ENCODE assay signal across 3 cellular contexts in the genomic region with DNA sequence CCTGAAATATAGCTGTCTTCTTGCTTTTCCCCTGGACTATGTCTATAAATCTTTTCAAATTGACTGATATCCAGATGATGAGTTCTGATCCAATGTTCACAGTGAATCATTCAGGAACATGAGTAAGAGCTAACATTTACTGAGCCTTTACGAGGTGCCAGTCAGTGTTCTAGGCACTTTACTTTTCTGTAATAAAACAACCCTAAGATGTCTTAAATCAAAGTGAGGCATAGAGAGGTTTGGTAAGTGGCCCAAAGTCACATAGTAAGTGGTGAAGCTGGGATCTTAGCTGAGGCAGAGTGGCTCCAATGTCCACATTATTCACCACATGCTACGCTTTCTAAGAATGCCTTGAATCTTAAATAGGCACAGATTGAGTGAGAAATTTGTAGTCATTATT.
"Had no signal": no experiment of that assay in that cellular context is flagged by ENCODE, and none has a peak within 500 bp of the region (broad histone marks: within the 10 kb centered on the region; RNA-seq: fewer than 3 reads in every experiment).

No MANE protein-coding gene starts in this region.

- ATAC-seq: GM12878 had no signal

- H3K4me3 ChIP-seq: GM12878 had no signal

- DNase-seq: GDM1, GF-D8 had no signal
